In the genomic region with DNA sequence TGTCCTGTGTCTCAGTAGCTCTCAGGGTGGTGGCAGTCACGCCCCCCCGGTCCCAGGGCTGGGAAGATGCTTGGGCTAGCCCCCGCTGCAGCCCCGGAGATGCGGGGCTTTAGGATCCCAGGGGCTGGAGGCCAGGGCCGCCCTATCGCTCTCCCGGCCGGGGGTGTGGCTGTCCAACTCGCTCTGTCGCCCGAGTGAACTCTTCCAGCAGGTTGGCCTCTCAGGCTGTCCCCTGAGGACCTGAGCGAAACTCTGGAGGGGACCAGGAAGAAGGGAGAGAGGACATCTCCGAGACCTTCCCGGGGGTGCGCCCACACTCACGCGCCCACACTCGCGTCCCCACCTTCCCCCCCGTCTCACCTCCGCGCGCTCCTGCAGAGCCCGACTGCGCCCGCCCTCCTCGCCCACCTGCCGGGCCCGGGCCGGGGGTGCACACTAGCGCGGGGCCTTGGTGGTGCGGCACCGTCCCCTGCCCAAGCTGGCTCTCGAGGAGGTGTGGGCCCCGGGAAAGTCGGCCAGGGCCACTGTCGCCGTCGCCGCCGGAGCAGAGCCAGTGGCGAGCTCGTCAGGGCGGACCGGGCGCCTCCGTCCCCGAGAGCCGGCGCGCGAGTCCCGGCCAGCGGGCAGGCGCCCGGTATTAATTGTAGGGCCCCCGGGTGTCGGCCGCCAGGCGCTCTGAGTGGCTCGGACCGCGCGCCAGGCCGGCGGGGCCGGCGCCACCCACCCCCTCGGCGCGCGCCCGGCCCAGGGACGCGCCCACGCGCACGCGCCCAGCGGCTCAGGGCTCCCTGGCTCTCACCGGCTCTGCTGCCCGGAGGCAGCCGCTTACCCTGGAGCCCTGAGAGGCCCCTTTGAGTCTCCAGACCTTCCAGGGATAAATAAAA, we compare ENCODE assay signal across 8 cellular contexts.
A peak's percentile ranks its signal among the peaks of the same experiment; 100 is the strongest.
DNase-seq lines count a peak whose midpoint lies in the region; ATAC-seq, FAIRE-seq and TF ChIP-seq lines count a peak whose summit lies in the region.

No MANE protein-coding gene starts in this region.

- CTCF ChIA-PET in GM12878 (lab: Yijun Ruan, JAX): interaction anchor here (0.7 to 0.8 kb wide), 3 partner anchors 89 to 219 kb away, joined by 3 read pairs; no protein-coding TSS in a partner anchor

- no peak for TF ChIP-seq CTCF in GM12878 (IDR thresholded peaks at IDR 0.05 in 2 of 3, conservative IDR thresholded peaks at IDR 0.05 in 1 of 3; ENCODE audit: control insufficient read depth in 2 of 3, extremely low read depth in 1 of 3, insufficient read depth in 1 of 3, low read depth in 3 of 3, low read length in 3 of 3)

- H3K4me3 ChIP-seq in GM12878 (no peak overlapping the region), iPS-11a (ENCODE audit: low read depth, low read length) (peak overlapping the region; percentile 61)

- FAIRE-seq in GM12878 (lab: Jason Lieb, UNC): no peak

- TF ChIP-seq RAD21 in GM12878 (IDR thresholded peaks at IDR 0.05; ENCODE audit: insufficient read depth, low read depth, low read length): no peak

- ATAC-seq in GM12878: no peak
- ATAC-seq in sciatic nerve: peak; percentile 71

- no peak overlapping the region for H3K9ac ChIP-seq in GM12878 (ENCODE audit: control insufficient read depth, insufficient read depth, low read length)

- 4% methylated on average over 39 of the region's 85 CpGs for WGBS in GM12878 (ENCODE audit: insufficient coverage, insufficient replicate concordance, low lambda C conversion rate, missing lambda C conversion rate)

- H3K36me3 ChIP-seq in GM12878 (ENCODE audit: control insufficient read depth in 2 of 2, insufficient read depth in 2 of 2, low read length in 1 of 2): no peaks in the 10 kb centered on the region

- RAD21 ChIA-PET in GM12878 (lab: Charles Lee; ENCODE audit: unreplicated experiment): no interaction called here

- H3K4me2 ChIP-seq in GM12878 (ENCODE audit: control insufficient read depth, insufficient read depth): peak overlapping the region; percentile 49; the same call in 1 of the 2 replicates

- BruUV-seq in GM12878 (replicated peaks; lab: Mats Ljungman, UMichigan): no TSS peak

- H3K79me2 ChIP-seq in GM12878 (ENCODE audit: control insufficient read depth, insufficient read depth, low read length): no peaks in the 10 kb centered on the region

- H3K4me1 ChIP-seq in GM12878 (ENCODE audit: control insufficient read depth, insufficient read depth, low read length): no peaks in the 10 kb centered on the region

- peaks cover 1 to 10% of the 10 kb centered on the region in 2 experiments for H3K27me3 ChIP-seq in GM12878 (replicated peaks in 1 of 2; ENCODE audit: control insufficient read depth in 2 of 2, insufficient read depth in 2 of 2, low read length in 1 of 2)

- no peak for TF ChIP-seq POLR2A in GM12878 (IDR thresholded peaks at IDR 0.05; ENCODE audit: low read depth, low read length)

- in situ Hi-C loops in SK-MEL-5 (cut with HindIII; ENCODE audit: low pct_unique_long_range_greater_than_20kb, low sequenced_read_pairs) (no loop called here), GM12878 (cut with MboI) (no loop called here)

- POLR2A ChIA-PET in GM12878 (lab: Charles Lee): no interaction called here

- TF ChIP-seq EP300 in GM12878 (IDR thresholded peaks at IDR 0.05; ENCODE audit: borderline replicate concordance in 1 of 2, control insufficient read depth in 1 of 2, low read depth in 2 of 2, low read length in 2 of 2): no peak

- H2AFZ ChIP-seq in GM12878 (ENCODE audit: control insufficient read depth, low read depth, low read length): no peak overlapping the region

- intact Hi-C loops in GM12878 (cut with micrococcal nuclease; ENCODE audit: unreplicated experiment): loop anchor here (5.0 kb wide), 1 partner anchor 289 kb away; no protein-coding TSS in a partner anchor
- intact Hi-C loops in sciatic nerve (cut with DNase I): no loop called here

- H3K27ac ChIP-seq in GM12878 (ENCODE audit: control insufficient read depth, insufficient read depth): no peak overlapping the region

- DNase-seq in activated CD4-positive, CD25-positive, alpha-beta regulatory T cell treated with anti-CD3 and anti-CD28 coated beads, Interleukin-2, amount 50 U/mL, for 72 hours: peak; percentile 44
- DNase-seq in activated CD4-positive, CD25-positive, alpha-beta regulatory T cell (lab: John Stamatoyannopoulos, UW): no peak
- DNase-seq in SK-MEL-5 (ENCODE audit: low read depth, low spot score) (peak; percentile 36), GM12878 (ENCODE audit: low read depth, low spot score) (no peak), sciatic nerve (ENCODE audit: low spot score) (peak; percentile 72), DMS153 treated with DMSO at 0.1 percent for 48 hours (lab: John Stamatoyannopoulos, UW; ENCODE audit: unreplicated experiment) (no peak), SIG-M5 treated with dmso at 0.1 percent for 504 hours (lab: John Stamatoyannopoulos, UW; ENCODE audit: unreplicated experiment) (no peak)

- H3K9me3 ChIP-seq in GM12878 (replicated peaks; ENCODE audit: control insufficient read depth, insufficient read depth, low read length): no peaks in the 10 kb centered on the region

- H4K20me1 ChIP-seq in GM12878 (ENCODE audit: control insufficient read depth, insufficient read depth): no peaks in the 10 kb centered on the region

- SMC1A ChIA-PET in GM12878 (lab: Charles Lee; ENCODE audit: uncharacterized antibody, unreplicated experiment): interaction anchor here (0.6 to 1.3 kb wide), 2 partner anchors 24 to 146 kb away, joined by 3 read pairs; no protein-coding TSS in a partner anchor

TF ChIP-seq in GM12878, 131 proteins besides CTCF, POLR2A, EP300 and RAD21:
- TF ChIP-seq SIX5 (IDR thresholded peaks at IDR 0.05; ENCODE audit: low read depth, low read length, severe bottlenecking): no peak
- no peak for TF ChIP-seq SMC3 (IDR thresholded peaks at IDR 0.05; ENCODE audit: borderline replicate concordance, low read length)
- no peak for TF ChIP-seq POU2F2 (IDR thresholded peaks at IDR 0.05; ENCODE audit: borderline replicate concordance, low read depth, low read length)
- TF ChIP-seq ZZZ3 (IDR thresholded peaks at IDR 0.05; ENCODE audit: control insufficient read depth, insufficient read length, low read depth): no peak
- no peak for TF ChIP-seq ESRRA (IDR thresholded peaks at IDR 0.05; ENCODE audit: low read length)
- TF ChIP-seq HDGF (IDR thresholded peaks at IDR 0.05): no peak
- no peak for TF ChIP-seq MYB (IDR thresholded peaks at IDR 0.05; ENCODE audit: borderline replicate concordance, low read depth, low read length)
- no peak for TF ChIP-seq CREB1 (IDR thresholded peaks at IDR 0.05; ENCODE audit: low read depth)
- no peak for TF ChIP-seq RFX5 (IDR thresholded peaks at IDR 0.05; ENCODE audit: low read depth, low read length)
- no peak for TF ChIP-seq HCFC1 (IDR thresholded peaks at IDR 0.05; ENCODE audit: low read length)
- TF ChIP-seq USF1 (IDR thresholded peaks at IDR 0.05; ENCODE audit: borderline replicate concordance, extremely low read length, insufficient read depth, low read depth, low read length): no peak
- no peak for TF ChIP-seq SUZ12 (IDR thresholded peaks at IDR 0.05; ENCODE audit: unreplicated experiment)
- TF ChIP-seq, protein P1, sequence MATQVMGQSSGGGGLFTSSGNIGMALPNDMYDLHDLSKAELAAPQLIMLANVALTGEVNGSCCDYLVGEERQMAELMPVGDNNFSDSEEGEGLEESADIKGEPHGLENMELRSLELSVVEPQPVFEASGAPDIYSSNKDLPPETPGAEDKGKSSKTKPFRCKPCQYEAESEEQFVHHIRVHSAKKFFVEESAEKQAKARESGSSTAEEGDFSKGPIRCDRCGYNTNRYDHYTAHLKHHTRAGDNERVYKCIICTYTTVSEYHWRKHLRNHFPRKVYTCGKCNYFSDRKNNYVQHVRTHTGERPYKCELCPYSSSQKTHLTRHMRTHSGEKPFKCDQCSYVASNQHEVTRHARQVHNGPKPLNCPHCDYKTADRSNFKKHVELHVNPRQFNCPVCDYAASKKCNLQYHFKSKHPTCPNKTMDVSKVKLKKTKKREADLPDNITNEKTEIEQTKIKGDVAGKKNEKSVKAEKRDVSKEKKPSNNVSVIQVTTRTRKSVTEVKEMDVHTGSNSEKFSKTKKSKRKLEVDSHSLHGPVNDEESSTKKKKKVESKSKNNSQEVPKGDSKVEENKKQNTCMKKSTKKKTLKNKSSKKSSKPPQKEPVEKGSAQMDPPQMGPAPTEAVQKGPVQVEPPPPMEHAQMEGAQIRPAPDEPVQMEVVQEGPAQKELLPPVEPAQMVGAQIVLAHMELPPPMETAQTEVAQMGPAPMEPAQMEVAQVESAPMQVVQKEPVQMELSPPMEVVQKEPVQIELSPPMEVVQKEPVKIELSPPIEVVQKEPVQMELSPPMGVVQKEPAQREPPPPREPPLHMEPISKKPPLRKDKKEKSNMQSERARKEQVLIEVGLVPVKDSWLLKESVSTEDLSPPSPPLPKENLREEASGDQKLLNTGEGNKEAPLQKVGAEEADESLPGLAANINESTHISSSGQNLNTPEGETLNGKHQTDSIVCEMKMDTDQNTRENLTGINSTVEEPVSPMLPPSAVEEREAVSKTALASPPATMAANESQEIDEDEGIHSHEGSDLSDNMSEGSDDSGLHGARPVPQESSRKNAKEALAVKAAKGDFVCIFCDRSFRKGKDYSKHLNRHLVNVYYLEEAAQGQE (IDR thresholded peaks at IDR 0.05; ENCODE audit: low read depth, low read length): no peak
- TF ChIP-seq ZNF384 (IDR thresholded peaks at IDR 0.05; ENCODE audit: borderline replicate concordance, low read depth, low read length): no peak
- TF ChIP-seq, protein P2, sequence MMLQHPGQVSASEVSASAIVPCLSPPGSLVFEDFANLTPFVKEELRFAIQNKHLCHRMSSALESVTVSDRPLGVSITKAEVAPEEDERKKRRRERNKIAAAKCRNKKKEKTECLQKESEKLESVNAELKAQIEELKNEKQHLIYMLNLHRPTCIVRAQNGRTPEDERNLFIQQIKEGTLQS (IDR thresholded peaks at IDR 0.05; ENCODE audit: borderline replicate concordance, extremely low read depth, low read depth, low read length): no peak
- TF ChIP-seq CREM (IDR thresholded peaks at IDR 0.05; ENCODE audit: low read depth): no peak
- TF ChIP-seq IKZF2 (IDR thresholded peaks at IDR 0.05): no peak
- no peak for TF ChIP-seq HDAC6 (IDR thresholded peaks at IDR 0.05; ENCODE audit: unreplicated experiment)
- TF ChIP-seq POLR2AphosphoS5 (IDR thresholded peaks at IDR 0.05; ENCODE audit: low read length): no peak
TF ChIP-seq in GM12878: peak in this region for 0.

Comparison
In these comparisons a context has a peak if more than half of its experiments do, and no peak if none do; other contexts are left out.
1. DNase-seq: peak in activated CD4-positive, CD25-positive, alpha-beta regulatory T cell treated with anti-CD3 and anti-CD28 coated beads, Interleukin-2, amount 50 U/mL, for 72 hours (single experiment), SK-MEL-5 (single experiment) and sciatic nerve (single experiment); none in activated CD4-positive, CD25-positive, alpha-beta regulatory T cell (0 of 4), GM12878 (single experiment), DMS153 treated with DMSO at 0.1 percent for 48 hours (single experiment) and SIG-M5 treated with dmso at 0.1 percent for 504 hours (single experiment).